In genomic region chr7:116864084-116864483, GRCh38 we compare ENCODE assay signal across 8 cellular contexts. TPM values are rescaled to one million over a fixed set of nuclear protein-coding genes. Genes with fewer than 3 reads are reported as not detected.
DNase-seq lines count a peak whose midpoint lies in the region; ATAC-seq and TF ChIP-seq lines count a peak whose summit lies in the region.

No MANE protein-coding gene starts in this region.

- no peak overlapping the region for H4K12ac ChIP-seq in trophoblast cell (ENCODE audit: low read depth, low read length)

- H4K20me1 ChIP-seq in PC-9 (ENCODE audit: insufficient read depth): peaks cover 49% of the 10 kb centered on the region

- POLR2A ChIA-PET in PC-9 (lab: Charles Lee; ENCODE audit: unreplicated experiment): interaction anchor here (0.7 kb wide), 1 partner anchor 338 kb away, joined by 4 read pairs; no protein-coding TSS in a partner anchor

- H3F3A ChIP-seq in PC-9 (ENCODE audit: insufficient read depth, low read depth): no peaks in the 10 kb centered on the region

- H3K27me3 ChIP-seq in PC-9 (ENCODE audit: insufficient read depth, low read depth) (no peaks in the 10 kb centered on the region), trophoblast cell (ENCODE audit: insufficient read depth, low read length) (no peaks in the 10 kb centered on the region)

- ATAC-seq in HG02981 (IDR thresholded peaks at IDR 0.05; ENCODE audit: unreplicated experiment): no peak
- ATAC-seq in HG03442 (IDR thresholded peaks at IDR 0.05; ENCODE audit: unreplicated experiment): no peak

- H3K4me2 ChIP-seq in PC-9: peak overlapping the region; percentile 95
- peak overlapping the region; percentile 98 for H3K4me2 ChIP-seq in trophoblast cell (ENCODE audit: low read length)

- no peak overlapping the region for H3K23ac ChIP-seq in trophoblast cell (ENCODE audit: low read length)

- H3K27ac ChIP-seq in PC-9 (no peak overlapping the region), trophoblast cell (ENCODE audit: low read depth, low read length) (no peak overlapping the region)

- H3K9me2 ChIP-seq in PC-9 (ENCODE audit: insufficient read depth): no peaks in the 10 kb centered on the region

- H2BK12ac ChIP-seq in trophoblast cell (ENCODE audit: low read length): no peak overlapping the region

- no peak overlapping the region for H2AK5ac ChIP-seq in trophoblast cell (ENCODE audit: low read length)

- no peak overlapping the region for H3K4ac ChIP-seq in trophoblast cell (ENCODE audit: low read depth, low read length)

- WGBS in trophoblast cell (ENCODE audit: extremely low coverage, insufficient coverage, insufficient read length): no CpG with 5 or more reads among the region's 4 CpGs

- H3K4me3 ChIP-seq in PC-9: peak overlapping the region; percentile 99
- peak overlapping the region; percentile 96 for H3K4me3 ChIP-seq in epithelial cell of proximal tubule (ENCODE audit: low read depth, low read length)
- H3K4me3 ChIP-seq in trophoblast cell (ENCODE audit: low read depth, low read length): no peak overlapping the region

- no TSS peak for BruUV-seq in PC-9 (replicated peaks; lab: Mats Ljungman, UMichigan)

- H3K9ac ChIP-seq in ES-I3 (ENCODE audit: low read depth, low read length) (peak overlapping the region; percentile 93; the same call in 1 of the 2 replicates), trophoblast cell (ENCODE audit: low read length) (no peak overlapping the region)

- H4K8ac ChIP-seq in trophoblast cell (ENCODE audit: low read depth, low read length): no peak overlapping the region

- no peaks in the 10 kb centered on the region; the same call in 1 of the 2 replicates for H3K4me1 ChIP-seq in ES-I3 (ENCODE audit: insufficient read depth, low read length)
- peaks cover 32% of the 10 kb centered on the region for H3K4me1 ChIP-seq in PC-9 (replicated peaks; ENCODE audit: insufficient read depth)
- H3K4me1 ChIP-seq in trophoblast cell (ENCODE audit: control insufficient read depth in 1 of 2, insufficient read depth in 2 of 2, low read length in 2 of 2): no peaks in the 10 kb centered on the region

- no peak overlapping the region for H2BK5ac ChIP-seq in trophoblast cell (ENCODE audit: low read depth, low read length, poor library complexity)

- H3K9me3 ChIP-seq in ES-I3 (ENCODE audit: control insufficient read depth, insufficient read depth, low read length): no peaks in the 10 kb centered on the region
- no peaks in the 10 kb centered on the region for H3K9me3 ChIP-seq in PC-9 (ENCODE audit: insufficient read depth, low read depth)
- no peaks in the 10 kb centered on the region for H3K9me3 ChIP-seq in trophoblast cell (ENCODE audit: insufficient read depth, low read depth, low read length)

- H2AFZ ChIP-seq in PC-9: no peak overlapping the region
- H2AFZ ChIP-seq in trophoblast cell (ENCODE audit: insufficient read depth, low read length, poor library complexity): no peak overlapping the region

- H3K36me3 ChIP-seq in ES-I3 (ENCODE audit: insufficient read depth, low read length): no peaks in the 10 kb centered on the region
- no peaks in the 10 kb centered on the region for H3K36me3 ChIP-seq in PC-9 (ENCODE audit: low read depth)
- H3K36me3 ChIP-seq in trophoblast cell (ENCODE audit: control insufficient read depth in 1 of 2, insufficient read depth in 2 of 2, low read length in 2 of 2): peaks cover 0 to 5% of the 10 kb centered on the region in 2 experiments

- H3K79me1 ChIP-seq in trophoblast cell (ENCODE audit: low read length): peaks cover 3% of the 10 kb centered on the region

- TF ChIP-seq CTCF in PC-9 (conservative IDR thresholded peaks at IDR 0.05): no peak
- no peak for TF ChIP-seq CTCF in epithelial cell of proximal tubule (conservative IDR thresholded peaks at IDR 0.05; ENCODE audit: low read depth, low read length)

- no peak overlapping the region for H3K14ac ChIP-seq in trophoblast cell (ENCODE audit: low read length)

- peaks cover 63% of the 10 kb centered on the region for H3K79me2 ChIP-seq in PC-9 (ENCODE audit: low read depth)
- peaks cover 8% of the 10 kb centered on the region for H3K79me2 ChIP-seq in trophoblast cell (ENCODE audit: control insufficient read depth, insufficient read depth, low read length, poor library complexity)

- DNase-seq in PC-9 (no peak), epithelial cell of proximal tubule (ENCODE audit: low read depth) (no peak), trophoblast cell (no peak), 8988T (no peak), activated gamma-delta T cell (lab: John Stamatoyannopoulos, UW) (no peak)

- CTCF ChIA-PET in PC-9 (lab: Charles Lee): no interaction called here

- H3K18ac ChIP-seq in trophoblast cell (ENCODE audit: low read length): no peak overlapping the region

- no peak overlapping the region for H4K91ac ChIP-seq in trophoblast cell (ENCODE audit: low read depth, low read length)

- no peak overlapping the region for H2BK120ac ChIP-seq in trophoblast cell (ENCODE audit: insufficient read depth, low read length, poor library complexity)

- intact Hi-C loops in PC-9 (cut with micrococcal nuclease; ENCODE audit: unreplicated experiment): no loop called here

RNA-seq across cellular contexts. Expression of gene CAPZA2, which starts 1.7 kb away (rescaled TPM):
- 171 and 203 TPM in 2 replicates for total RNA-seq in PC-9 (2021)
- total RNA-seq in epithelial cell of proximal tubule: 89.7 and 111 TPM in 2 replicates
- polyA plus RNA-seq in trophoblast cell (2013): 39.8 and 40.0 TPM in 2 replicates
